Comparison of ENCODE assay signal across 7 cellular contexts in genomic region chr3:195204360-195205166, GRCh38.
DNase-seq lines count a peak whose midpoint lies in the region; TF ChIP-seq lines count a peak whose summit lies in the region.

No MANE protein-coding gene starts in this region.

- H3K4me3 ChIP-seq in spleen, result no peak overlapping the region

- peaks cover 17% of the 10 kb centered on the region for H3K9me3 Mint-ChIP-seq in glutamatergic neuron (ENCODE audit: unreplicated experiment)

- peaks cover 0 to 5% (median 0%) of the 10 kb centered on the region in 6 donors for H3K36me3 ChIP-seq in spleen

- H3K27ac ChIP-seq in spleen, result peak overlapping the region in 7 of 8 donors; percentile 41 to 75 (median 69)
- H3K27ac ChIP-seq in caudate nucleus (ENCODE audit: low read depth, low read length), result no peak overlapping the region

- DNase-seq in H4 (ENCODE audit: low spot score), result peak; percentile 62
- DNase-seq in NOMO-1 treated with dmso at 0.1 percent for 144 hours (lab: John Stamatoyannopoulos, UW; ENCODE audit: unreplicated experiment), result peak; percentile 34
- no peak for DNase-seq in glutamatergic neuron
- no peak for DNase-seq in spleen
- DNase-seq in stimulated activated CD4-positive, alpha-beta T cell treated with anti-CD3 and anti-CD28 coated beads, Interleukin-4, amount 100 ng/mL, for 4 hours, result no peak
- no peak for DNase-seq in stimulated activated naive CD4-positive, alpha-beta T cell treated with Interleukin-2 at 50 U/mL for 16 hours (lab: John Stamatoyannopoulos, UW)
- DNase-seq in caudate nucleus (lab: John Stamatoyannopoulos, UW), result no peak

- H3K27ac Mint-ChIP-seq in glutamatergic neuron (ENCODE audit: unreplicated experiment), result peak overlapping the region; percentile 48

- TF ChIP-seq CTCF in glutamatergic neuron (IDR thresholded peaks at IDR 0.05; ENCODE audit: partially characterized antibody, unreplicated experiment), result no peak
- no peak for TF ChIP-seq CTCF in spleen (IDR thresholded peaks at IDR 0.05 in 8 of 11, conservative IDR thresholded peaks at IDR 0.05 in 3 of 11)

- no peak overlapping the region for H3K4me3 Mint-ChIP-seq in glutamatergic neuron (ENCODE audit: unreplicated experiment)

- H3K4me1 ChIP-seq in spleen, result peaks cover 2 to 62% (median 34%) of the 10 kb centered on the region in 6 donors

- H3K27me3 Mint-ChIP-seq in glutamatergic neuron (ENCODE audit: unreplicated experiment), result peaks cover 8% of the 10 kb centered on the region

- H3K9me3 ChIP-seq in spleen, result no peaks in the 10 kb centered on the region

- H3K4me1 Mint-ChIP-seq in glutamatergic neuron (ENCODE audit: low read depth, unreplicated experiment), result peaks cover 30% of the 10 kb centered on the region

- WGBS in spleen, 5 donors, result 40 to 60% (median 55%) methylated on average over 13 of the region's 13 CpGs

- TF ChIP-seq POLR2A in spleen (IDR thresholded peaks at IDR 0.05), result no peak

- no peaks in the 10 kb centered on the region for H3K36me3 Mint-ChIP-seq in glutamatergic neuron (ENCODE audit: unreplicated experiment)

- H3K27me3 ChIP-seq in spleen (replicated peaks in 1 of 7), result no peaks in the 10 kb centered on the region

- intact Hi-C loops in spleen (cut with DNase I; ENCODE audit: low total_unique reads), result loop anchor here (2.0 kb wide), 1 partner anchor 34 kb away; no protein-coding TSS in a partner anchor

Comparison
In these comparisons a context has a peak if more than half of its experiments do, and no peak if none do; other contexts are left out.
1. DNase-seq: peak in H4 (single experiment) and NOMO-1 treated with dmso at 0.1 percent for 144 hours (single experiment); none in glutamatergic neuron (single experiment), spleen (single experiment), stimulated activated CD4-positive, alpha-beta T cell treated with anti-CD3 and anti-CD28 coated beads, Interleukin-4, amount 100 ng/mL, for 4 hours (0 of 2), stimulated activated naive CD4-positive, alpha-beta T cell treated with Interleukin-2 at 50 U/mL for 16 hours (single experiment) and caudate nucleus (0 of 61).